ENCODE assay signal across 1 cellular context in genomic region chr3:32177702-32178198, GRCh38.
TF ChIP-seq lines count a peak whose summit lies in the region.

No MANE protein-coding gene starts in this region.

TF ChIP-seq in HepG2, 621 proteins besides CTCF, POLR2A, EP300 and RAD21 (continued from another document and continues in another):
- TF ChIP-seq XRCC5 (optimal IDR thresholded peaks at IDR 0.05; ENCODE audit: low read length) = peak; percentile 73
- peak; percentile 10; the same call in 1 of the 2 replicates for TF ChIP-seq NR2F2 (IDR thresholded peaks at IDR 0.05; ENCODE audit: borderline replicate concordance, low read depth)
- TF ChIP-seq, protein P1, sequence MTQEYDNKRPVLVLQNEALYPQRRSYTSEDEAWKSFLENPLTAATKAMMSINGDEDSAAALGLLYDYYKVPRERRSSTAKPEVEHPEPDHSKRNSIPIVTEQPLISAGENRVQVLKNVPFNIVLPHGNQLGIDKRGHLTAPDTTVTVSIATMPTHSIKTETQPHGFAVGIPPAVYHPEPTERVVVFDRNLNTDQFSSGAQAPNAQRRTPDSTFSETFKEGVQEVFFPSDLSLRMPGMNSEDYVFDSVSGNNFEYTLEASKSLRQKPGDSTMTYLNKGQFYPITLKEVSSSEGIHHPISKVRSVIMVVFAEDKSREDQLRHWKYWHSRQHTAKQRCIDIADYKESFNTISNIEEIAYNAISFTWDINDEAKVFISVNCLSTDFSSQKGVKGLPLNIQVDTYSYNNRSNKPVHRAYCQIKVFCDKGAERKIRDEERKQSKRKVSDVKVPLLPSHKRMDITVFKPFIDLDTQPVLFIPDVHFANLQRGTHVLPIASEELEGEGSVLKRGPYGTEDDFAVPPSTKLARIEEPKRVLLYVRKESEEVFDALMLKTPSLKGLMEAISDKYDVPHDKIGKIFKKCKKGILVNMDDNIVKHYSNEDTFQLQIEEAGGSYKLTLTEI (CRISPR knock-in tag; conservative IDR thresholded peaks at IDR 0.05) = no peak
- TF ChIP-seq USF2 (IDR thresholded peaks at IDR 0.05; ENCODE audit: low read depth, low read length) = peak; percentile 42; the same call in 1 of the 2 replicates
- TF ChIP-seq USF2 (CRISPR knock-in tag; IDR thresholded peaks at IDR 0.05; ENCODE audit: borderline replicate concordance) = no peak
- no peak for TF ChIP-seq PITX1 (CRISPR knock-in tag; IDR thresholded peaks at IDR 0.05)
- no peak for TF ChIP-seq ZFY (CRISPR knock-in tag; IDR thresholded peaks at IDR 0.05)
- peak; percentile 53; the same call in 1 of the 2 replicates for TF ChIP-seq YEATS2 (CRISPR knock-in tag; IDR thresholded peaks at IDR 0.05; ENCODE audit: borderline replicate concordance)
- TF ChIP-seq ZNF574 (CRISPR knock-in tag; IDR thresholded peaks at IDR 0.05) = 0 out of 2 replicates have a peak, but pooled peaks have one; percentile 23
- peak; percentile 42; the same call in 1 of the 2 replicates for TF ChIP-seq THAP11 (CRISPR knock-in tag; IDR thresholded peaks at IDR 0.05)
- TF ChIP-seq, protein P2, sequence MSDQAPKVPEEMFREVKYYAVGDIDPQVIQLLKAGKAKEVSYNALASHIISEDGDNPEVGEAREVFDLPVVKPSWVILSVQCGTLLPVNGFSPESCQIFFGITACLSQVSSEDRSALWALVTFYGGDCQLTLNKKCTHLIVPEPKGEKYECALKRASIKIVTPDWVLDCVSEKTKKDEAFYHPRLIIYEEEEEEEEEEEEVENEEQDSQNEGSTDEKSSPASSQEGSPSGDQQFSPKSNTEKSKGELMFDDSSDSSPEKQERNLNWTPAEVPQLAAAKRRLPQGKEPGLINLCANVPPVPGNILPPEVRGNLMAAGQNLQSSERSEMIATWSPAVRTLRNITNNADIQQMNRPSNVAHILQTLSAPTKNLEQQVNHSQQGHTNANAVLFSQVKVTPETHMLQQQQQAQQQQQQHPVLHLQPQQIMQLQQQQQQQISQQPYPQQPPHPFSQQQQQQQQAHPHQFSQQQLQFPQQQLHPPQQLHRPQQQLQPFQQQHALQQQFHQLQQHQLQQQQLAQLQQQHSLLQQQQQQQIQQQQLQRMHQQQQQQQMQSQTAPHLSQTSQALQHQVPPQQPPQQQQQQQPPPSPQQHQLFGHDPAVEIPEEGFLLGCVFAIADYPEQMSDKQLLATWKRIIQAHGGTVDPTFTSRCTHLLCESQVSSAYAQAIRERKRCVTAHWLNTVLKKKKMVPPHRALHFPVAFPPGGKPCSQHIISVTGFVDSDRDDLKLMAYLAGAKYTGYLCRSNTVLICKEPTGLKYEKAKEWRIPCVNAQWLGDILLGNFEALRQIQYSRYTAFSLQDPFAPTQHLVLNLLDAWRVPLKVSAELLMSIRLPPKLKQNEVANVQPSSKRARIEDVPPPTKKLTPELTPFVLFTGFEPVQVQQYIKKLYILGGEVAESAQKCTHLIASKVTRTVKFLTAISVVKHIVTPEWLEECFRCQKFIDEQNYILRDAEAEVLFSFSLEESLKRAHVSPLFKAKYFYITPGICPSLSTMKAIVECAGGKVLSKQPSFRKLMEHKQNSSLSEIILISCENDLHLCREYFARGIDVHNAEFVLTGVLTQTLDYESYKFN (CRISPR knock-in tag; conservative IDR thresholded peaks at IDR 0.05) = no peak
- peak in 1 of 2 experiments; percentile 47; a peak in 1 of 4 replicates for TF ChIP-seq KLF16 (CRISPR knock-in tag; IDR thresholded peaks at IDR 0.05)
- peak; percentile 47; the same call in 1 of the 2 replicates for TF ChIP-seq KAT8 (CRISPR knock-in tag; IDR thresholded peaks at IDR 0.05)
- no peak for TF ChIP-seq ZNF652 (CRISPR knock-in tag; IDR thresholded peaks at IDR 0.05; ENCODE audit: borderline replicate concordance, low read depth)
- TF ChIP-seq GZF1 (CRISPR knock-in tag; IDR thresholded peaks at IDR 0.05) = no peak
- no peak for TF ChIP-seq TOE1 (CRISPR knock-in tag; IDR thresholded peaks at IDR 0.05)
- TF ChIP-seq HDAC2 (CRISPR knock-in tag; IDR thresholded peaks at IDR 0.05) = peak; percentile 57; the same call in 1 of the 2 replicates
- 0 out of 2 replicates have a peak, but pooled peaks have one; percentile 20 for TF ChIP-seq SP4 (CRISPR knock-in tag; IDR thresholded peaks at IDR 0.05)
- TF ChIP-seq ZSCAN12 (CRISPR knock-in tag; IDR thresholded peaks at IDR 0.05) = no peak
- no peak for TF ChIP-seq ZNF775 (CRISPR knock-in tag; IDR thresholded peaks at IDR 0.05; ENCODE audit: borderline replicate concordance)
- no peak for TF ChIP-seq FOXP1 (IDR thresholded peaks at IDR 0.05)
- TF ChIP-seq FOXP1 (CRISPR knock-in tag; IDR thresholded peaks at IDR 0.05) = no peak
- TF ChIP-seq ZNF567 (CRISPR knock-in tag; IDR thresholded peaks at IDR 0.05; ENCODE audit: borderline replicate concordance) = 0 out of 2 replicates have a peak, but pooled peaks have one; percentile 85
- TF ChIP-seq, protein P3, sequence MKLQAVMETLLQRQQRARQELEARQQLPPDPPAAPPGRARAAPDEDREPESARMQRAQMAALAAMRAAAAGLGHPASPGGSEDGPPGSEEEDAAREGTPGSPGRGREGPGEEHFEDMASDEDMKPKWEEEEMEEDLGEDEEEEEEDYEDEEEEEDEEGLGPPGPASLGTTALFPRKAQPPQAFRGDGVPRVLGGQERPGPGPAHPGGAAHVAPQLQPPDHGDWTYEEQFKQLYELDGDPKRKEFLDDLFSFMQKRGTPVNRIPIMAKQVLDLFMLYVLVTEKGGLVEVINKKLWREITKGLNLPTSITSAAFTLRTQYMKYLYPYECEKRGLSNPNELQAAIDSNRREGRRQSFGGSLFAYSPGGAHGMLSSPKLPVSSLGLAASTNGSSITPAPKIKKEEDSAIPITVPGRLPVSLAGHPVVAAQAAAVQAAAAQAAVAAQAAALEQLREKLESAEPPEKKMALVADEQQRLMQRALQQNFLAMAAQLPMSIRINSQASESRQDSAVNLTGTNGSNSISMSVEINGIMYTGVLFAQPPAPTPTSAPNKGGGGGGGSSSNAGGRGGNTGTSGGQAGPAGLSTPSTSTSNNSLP (IDR thresholded peaks at IDR 0.05; ENCODE audit: low read depth, low read length) = peak; percentile 68
- TF ChIP-seq ELF3 (CRISPR knock-in tag; IDR thresholded peaks at IDR 0.05) = 0 out of 2 replicates have a peak, but pooled peaks have one; percentile 42
- no peak for TF ChIP-seq LBX2 (CRISPR knock-in tag; IDR thresholded peaks at IDR 0.05; ENCODE audit: borderline replicate concordance)
- TF ChIP-seq FOXA3 (CRISPR knock-in tag; IDR thresholded peaks at IDR 0.05) = peak; percentile 46; the same call in 1 of the 2 replicates
- 0 out of 2 replicates have a peak, but pooled peaks have one; percentile 19 for TF ChIP-seq HOXA3 (CRISPR knock-in tag; IDR thresholded peaks at IDR 0.05)
- 0 out of 2 replicates have a peak, but pooled peaks have one; percentile 15 for TF ChIP-seq FOXC1 (CRISPR knock-in tag; IDR thresholded peaks at IDR 0.05; ENCODE audit: borderline replicate concordance)
- TF ChIP-seq ZBTB7A (CRISPR knock-in tag; IDR thresholded peaks at IDR 0.05) = no peak
- TF ChIP-seq SIX1 (CRISPR knock-in tag; IDR thresholded peaks at IDR 0.05; ENCODE audit: borderline replicate concordance) = no peak
- TF ChIP-seq GABPB1 (CRISPR knock-in tag; IDR thresholded peaks at IDR 0.05) = no peak
- no peak for TF ChIP-seq CHCHD3 (CRISPR knock-in tag; IDR thresholded peaks at IDR 0.05)
- no peak for TF ChIP-seq ZNF33A (CRISPR knock-in tag; IDR thresholded peaks at IDR 0.05; ENCODE audit: borderline replicate concordance)
- no peak for TF ChIP-seq SP140L (CRISPR knock-in tag; IDR thresholded peaks at IDR 0.05; ENCODE audit: borderline replicate concordance)
- TF ChIP-seq E2F2 (CRISPR knock-in tag; IDR thresholded peaks at IDR 0.05; ENCODE audit: borderline replicate concordance) = no peak
- no peak for TF ChIP-seq NPAS2 (CRISPR knock-in tag; IDR thresholded peaks at IDR 0.05; ENCODE audit: borderline replicate concordance)
- peak; percentile 60 for TF ChIP-seq GATAD2A (CRISPR knock-in tag; IDR thresholded peaks at IDR 0.05)
- no peak for TF ChIP-seq ZNF569 (CRISPR knock-in tag; IDR thresholded peaks at IDR 0.05; ENCODE audit: borderline replicate concordance)
- no peak for TF ChIP-seq MYNN (CRISPR knock-in tag; IDR thresholded peaks at IDR 0.05; ENCODE audit: low read depth)
- TF ChIP-seq SOX6 (IDR thresholded peaks at IDR 0.05) = no peak
- peak; percentile 46 for TF ChIP-seq SOX6 (CRISPR knock-in tag; IDR thresholded peaks at IDR 0.05)
- TF ChIP-seq ZBTB14 (CRISPR knock-in tag; IDR thresholded peaks at IDR 0.05) = no peak
- no peak for TF ChIP-seq KDM6A (CRISPR knock-in tag; IDR thresholded peaks at IDR 0.05; ENCODE audit: low read depth)
- TF ChIP-seq FOXO1 (CRISPR knock-in tag; IDR thresholded peaks at IDR 0.05) = no peak
- 0 out of 2 replicates have a peak, but pooled peaks have one; percentile 56 for TF ChIP-seq ZNF12 (CRISPR knock-in tag; IDR thresholded peaks at IDR 0.05)
- no peak for TF ChIP-seq ZNF83 (CRISPR knock-in tag; IDR thresholded peaks at IDR 0.05; ENCODE audit: borderline replicate concordance)
- TF ChIP-seq ZFX (CRISPR knock-in tag; IDR thresholded peaks at IDR 0.05; ENCODE audit: low read depth) = peak; percentile 43; the same call in 1 of the 2 replicates
- 0 out of 2 replicates have a peak, but pooled peaks have one; percentile 75 for TF ChIP-seq ZNF550 (CRISPR knock-in tag; IDR thresholded peaks at IDR 0.05; ENCODE audit: borderline replicate concordance)
- TF ChIP-seq SKI (IDR thresholded peaks at IDR 0.05; ENCODE audit: partially characterized antibody) = peak; percentile 23
- TF ChIP-seq GLMP (CRISPR knock-in tag; IDR thresholded peaks at IDR 0.05; ENCODE audit: borderline replicate concordance) = no peak
- no peak for TF ChIP-seq CENPT (CRISPR knock-in tag; IDR thresholded peaks at IDR 0.05; ENCODE audit: low read depth)
- TF ChIP-seq RXRB (CRISPR knock-in tag; IDR thresholded peaks at IDR 0.05; ENCODE audit: borderline replicate concordance) = peak; percentile 70
- TF ChIP-seq SMARCE1 (IDR thresholded peaks at IDR 0.05; ENCODE audit: borderline replicate concordance) = no peak
- peak; percentile 49; the same call in 1 of the 2 replicates for TF ChIP-seq GATAD1 (CRISPR knock-in tag; IDR thresholded peaks at IDR 0.05)
- TF ChIP-seq ZNF614 (CRISPR knock-in tag; IDR thresholded peaks at IDR 0.05; ENCODE audit: borderline replicate concordance) = peak; percentile 7; the same call in 1 of the 2 replicates
- TF ChIP-seq ZNF577 (CRISPR knock-in tag; IDR thresholded peaks at IDR 0.05; ENCODE audit: borderline replicate concordance, low read depth) = no peak
